Comparison of ENCODE assay signal across 9 cellular contexts in genomic region chr20:44384423-44385027, GRCh38. TPM values are rescaled to one million over a fixed set of nuclear protein-coding genes. Genes with fewer than 3 reads are reported as not detected.
A peak's percentile ranks its signal among the peaks of the same experiment; 100 is the strongest.
DNase-seq lines count a peak whose midpoint lies in the region; ATAC-seq and TF ChIP-seq lines count a peak whose summit lies in the region.
"Had no signal": no experiment of that assay in that cellular context is flagged by ENCODE, and none has a peak within 500 bp of the region (broad histone marks: within the 10 kb centered on the region; RNA-seq: fewer than 3 reads in every experiment).

No MANE protein-coding gene starts in this region.

- no peak overlapping the region for H3K14ac ChIP-seq in trophoblast cell (ENCODE audit: low read length)

- H3K18ac ChIP-seq in trophoblast cell (ENCODE audit: low read length), result no peak overlapping the region

- H3K4me2 ChIP-seq in trophoblast cell (ENCODE audit: low read length), result no peak overlapping the region

- in situ Hi-C loops in SK-MEL-5 (cut with HindIII; ENCODE audit: low pct_unique_long_range_greater_than_20kb, low sequenced_read_pairs), result no loop called here

- H3K4me1 ChIP-seq in trophoblast cell (ENCODE audit: control insufficient read depth in 1 of 2, insufficient read depth in 2 of 2, low read length in 2 of 2), result no peaks in the 10 kb centered on the region

- H2AFZ ChIP-seq in trophoblast cell (ENCODE audit: insufficient read depth, low read length, poor library complexity), result no peak overlapping the region

- H3K4me3 ChIP-seq in trophoblast cell (ENCODE audit: low read depth, low read length), result no peak overlapping the region

- no peak overlapping the region for H3K4ac ChIP-seq in trophoblast cell (ENCODE audit: low read depth, low read length)

- no CpG with 5 or more reads among the region's 9 CpGs for WGBS in trophoblast cell (ENCODE audit: extremely low coverage, insufficient coverage, insufficient read length)

- H3K27me3 ChIP-seq in trophoblast cell (ENCODE audit: insufficient read depth, low read length), result no peaks in the 10 kb centered on the region

- no peaks in the 10 kb centered on the region for H3K79me2 ChIP-seq in trophoblast cell (ENCODE audit: control insufficient read depth, insufficient read depth, low read length, poor library complexity)

- H4K91ac ChIP-seq in trophoblast cell (ENCODE audit: low read depth, low read length), result no peak overlapping the region

- no peak overlapping the region for H3K27ac ChIP-seq in trophoblast cell (ENCODE audit: low read depth, low read length)

- no peak overlapping the region for H3K9ac ChIP-seq in trophoblast cell (ENCODE audit: low read length)

- no peak overlapping the region for H3K23ac ChIP-seq in trophoblast cell (ENCODE audit: low read length)

- H2BK120ac ChIP-seq in trophoblast cell (ENCODE audit: insufficient read depth, low read length, poor library complexity), result no peak overlapping the region

- no peaks in the 10 kb centered on the region for H3K79me1 ChIP-seq in trophoblast cell (ENCODE audit: low read length)

- no peak overlapping the region for H4K12ac ChIP-seq in trophoblast cell (ENCODE audit: low read depth, low read length)

- H2AK5ac ChIP-seq in trophoblast cell (ENCODE audit: low read length), result no peak overlapping the region

- no peak overlapping the region for H2BK5ac ChIP-seq in trophoblast cell (ENCODE audit: low read depth, low read length, poor library complexity)

- peak; percentile 88 for TF ChIP-seq CTCF in GM10266 (IDR thresholded peaks at IDR 0.05; ENCODE audit: control insufficient read depth, insufficient read depth, low read depth, missing control alignments)

- H3K36me3 ChIP-seq in trophoblast cell (ENCODE audit: control insufficient read depth in 1 of 2, insufficient read depth in 2 of 2, low read length in 2 of 2), result no peaks in the 10 kb centered on the region

- H4K8ac ChIP-seq in trophoblast cell (ENCODE audit: low read depth, low read length), result no peak overlapping the region

- no peak for ATAC-seq in GM21367 (IDR thresholded peaks at IDR 0.05; ENCODE audit: unreplicated experiment)

- no peaks in the 10 kb centered on the region for H3K9me3 ChIP-seq in trophoblast cell (ENCODE audit: insufficient read depth, low read depth, low read length)

- DNase-seq in GM10266 (ENCODE audit: extremely low spot score) (peak; percentile 75), M059J (ENCODE audit: low read depth) (peak; percentile 70), SK-MEL-5 (ENCODE audit: low read depth, low spot score) (peak; percentile 82), activated gamma-delta T cell (lab: John Stamatoyannopoulos, UW) (peak; percentile 59), globus pallidus (ENCODE audit: low spot score) (peak; percentile 31), trophoblast cell (peak; percentile 78 to 93), ureter (ENCODE audit: low spot score) (peak; percentile 73)

- H2BK12ac ChIP-seq in trophoblast cell (ENCODE audit: low read length), result no peak overlapping the region

RNA-seq across cellular contexts. Expression of gene HNF4A, which starts 29.0 kb away (rescaled TPM):
- not detected in 2 replicates for total RNA-seq in M059J (2014; rRNA removed; shearing (Covaris generic))
- 0.03 and 0.05 TPM in 2 replicates for total RNA-seq in SK-MEL-5 (2014; rRNA removed; shearing (Covaris generic))
- polyA plus RNA-seq in SK-MEL-5 (2015; cell fraction: cytosol; rRNA removed), result 0.20 TPM in 1 of 2 replicates, not detected in the other
- polyA plus RNA-seq in SK-MEL-5 (2015; cell fraction: nucleus; rRNA removed), result not detected in 2 replicates
- polyA plus RNA-seq in trophoblast cell (2013), result 0.44 and 0.45 TPM in 2 replicates
- total RNA-seq in ureter, result not detected

RNA-seq across cellular contexts. Expression of gene R3HDML, which starts 47.7 kb away (rescaled TPM):
- not detected in 2 replicates for total RNA-seq in M059J (2014; rRNA removed; shearing (Covaris generic))
- not detected in 2 replicates for total RNA-seq in SK-MEL-5 (2014; rRNA removed; shearing (Covaris generic))
- polyA plus RNA-seq in SK-MEL-5 (2015; cell fraction: cytosol; rRNA removed), result not detected in 2 replicates
- polyA plus RNA-seq in SK-MEL-5 (2015; cell fraction: nucleus; rRNA removed), result not detected in 2 replicates
- polyA plus RNA-seq in trophoblast cell (2013), result 0.22 and 0.28 TPM in 2 replicates
- total RNA-seq in ureter, result not detected
- polyA plus RNA-seq: esophagus had no signal

Comparison
In these comparisons a context has a peak if more than half of its experiments do, and no peak if none do; other contexts are left out.
1. DNase-seq: peak in every context shown above with its lines; median percentile 86 in trophoblast cell; 82 in SK-MEL-5; 75 in GM10266; 73 in ureter; 70 in M059J; 59 in activated gamma-delta T cell; 31 in globus pallidus.